ENCODE assay signal across 23 cellular contexts in genomic region chr7:90580051-90580450, GRCh38. TPM values are rescaled to one million over a fixed set of nuclear protein-coding genes. Genes with fewer than 3 reads are reported as not detected.
DNase-seq lines count a peak whose midpoint lies in the region; ATAC-seq and TF ChIP-seq lines count a peak whose summit lies in the region.
"Had no signal": no experiment of that assay in that cellular context is flagged by ENCODE, and none has a peak within 500 bp of the region (broad histone marks: within the 10 kb centered on the region; RNA-seq: fewer than 3 reads in every experiment).

No MANE protein-coding gene starts in this region.

- no peak overlapping the region for H3K4me3 Mint-ChIP-seq in activated T-cell treated with anti-CD3 and anti-CD28 coated beads, Interleukin-2, amount 50 U/mL, for 72 hours
- H3K4me3 Mint-ChIP-seq: activated CD4-positive, alpha-beta T cell treated with anti-CD3 and anti-CD28 coated beads, Interleukin-2, amount 10 ng/mL, durations not matched to agents 24 days and 14 days; activated naive CD4-positive, alpha-beta T cell treated with anti-CD3 and anti-CD28 coated beads, Interleukin-2, amount 10 ng/mL, durations not matched to agents 7 days and 5 days; naive thymus-derived CD4-positive, alpha-beta T cell had no signal

- no peak overlapping the region for H3K4me3 ChIP-seq in RWPE2 (ENCODE audit: severe bottlenecking)
- H3K4me3 ChIP-seq in coronary artery = no peak overlapping the region
- H3K4me3 ChIP-seq: gastrocnemius medialis, hepatocyte, skin epidermis, tibial artery had no signal

- H3K4me1 ChIP-seq in RWPE2 (ENCODE audit: insufficient read depth, poor library complexity, severe bottlenecking) (peaks cover 15% of the 10 kb centered on the region), foreskin keratinocyte (peaks cover 12% of the 10 kb centered on the region)
- H3K4me1 ChIP-seq: gastrocnemius medialis, tibial artery had no signal

- H3K4me1 Mint-ChIP-seq in activated T-cell treated with anti-CD3 and anti-CD28 coated beads, Interleukin-2, amount 50 U/mL, for 72 hours (ENCODE audit: low read depth) = no peaks in the 10 kb centered on the region
- H3K4me1 Mint-ChIP-seq: activated CD4-positive, alpha-beta T cell treated with anti-CD3 and anti-CD28 coated beads, Interleukin-2, amount 10 ng/mL, durations not matched to agents 24 days and 14 days; activated naive CD4-positive, alpha-beta T cell treated with anti-CD3 and anti-CD28 coated beads, Interleukin-2, amount 10 ng/mL, durations not matched to agents 7 days and 5 days; naive thymus-derived CD4-positive, alpha-beta T cell had no signal

- H3K27ac Mint-ChIP-seq in activated T-cell treated with anti-CD3 and anti-CD28 coated beads, Interleukin-2, amount 50 U/mL, for 72 hours = no peak overlapping the region
- H3K27ac Mint-ChIP-seq: activated CD4-positive, alpha-beta T cell treated with anti-CD3 and anti-CD28 coated beads, Interleukin-2, amount 10 ng/mL, durations not matched to agents 24 days and 14 days; activated naive CD4-positive, alpha-beta T cell treated with anti-CD3 and anti-CD28 coated beads, Interleukin-2, amount 10 ng/mL, durations not matched to agents 7 days and 5 days; naive thymus-derived CD4-positive, alpha-beta T cell had no signal

- TF ChIP-seq CTCF in RWPE2 (IDR thresholded peaks at IDR 0.05; ENCODE audit: poor library complexity, severe bottlenecking) (no peak), foreskin keratinocyte (conservative IDR thresholded peaks at IDR 0.05) (no peak), coronary artery (IDR thresholded peaks at IDR 0.05) (no peak)

- no peaks in the 10 kb centered on the region for H3K36me3 Mint-ChIP-seq in activated T-cell treated with anti-CD3 and anti-CD28 coated beads, Interleukin-2, amount 50 U/mL, for 72 hours (ENCODE audit: insufficient read depth in 2 of 2)
- H3K36me3 Mint-ChIP-seq: activated naive CD4-positive, alpha-beta T cell treated with anti-CD3 and anti-CD28 coated beads, Interleukin-2, amount 10 ng/mL, durations not matched to agents 7 days and 5 days; naive thymus-derived CD4-positive, alpha-beta T cell had no signal

- peaks cover 7% of the 10 kb centered on the region for H3K27me3 Mint-ChIP-seq in activated T-cell treated with anti-CD3 and anti-CD28 coated beads, Interleukin-2, amount 50 U/mL, for 72 hours (ENCODE audit: low read depth)
- H3K27me3 Mint-ChIP-seq: activated CD4-positive, alpha-beta T cell treated with anti-CD3 and anti-CD28 coated beads, Interleukin-2, amount 10 ng/mL, durations not matched to agents 24 days and 14 days; activated naive CD4-positive, alpha-beta T cell treated with anti-CD3 and anti-CD28 coated beads, Interleukin-2, amount 10 ng/mL, durations not matched to agents 7 days and 5 days had no signal

- peaks cover 0 to 3% of the 10 kb centered on the region in 2 donors for H3K9me3 Mint-ChIP-seq in activated T-cell treated with anti-CD3 and anti-CD28 coated beads, Interleukin-2, amount 50 U/mL, for 72 hours
- H3K9me3 Mint-ChIP-seq: activated CD4-positive, alpha-beta T cell treated with anti-CD3 and anti-CD28 coated beads, Interleukin-2, amount 10 ng/mL, durations not matched to agents 24 days and 14 days; activated naive CD4-positive, alpha-beta T cell treated with anti-CD3 and anti-CD28 coated beads, Interleukin-2, amount 10 ng/mL, durations not matched to agents 7 days and 5 days had no signal

- H3K27me3 ChIP-seq in RWPE2 (ENCODE audit: insufficient read depth, poor library complexity, severe bottlenecking) (no peaks in the 10 kb centered on the region), foreskin keratinocyte (no peaks in the 10 kb centered on the region)
- H3K27me3 ChIP-seq: gastrocnemius medialis, hepatocyte, tibial artery had no signal

- DNase-seq in Daoy (ENCODE audit: low read depth) (peak; percentile 18), RWPE2 (ENCODE audit: low spot score) (no peak), foreskin keratinocyte (peak in 1 of 2 donors; percentile 55), renal cortical epithelial cell (ENCODE audit: low read depth) (peak; percentile 33), coronary artery (ENCODE audit: low spot score) (no peak)
- no peak for DNase-seq in activated T-cell treated with anti-CD3 and anti-CD28 coated beads, Interleukin-2, amount 50 U/mL, for 72 hours
- DNase-seq: activated CD4-positive, alpha-beta T cell treated with anti-CD3 and anti-CD28 coated beads, Interleukin-2, amount 10 ng/mL, durations not matched to agents 24 days and 14 days; activated naive CD4-positive, alpha-beta T cell treated with anti-CD3 and anti-CD28 coated beads, Interleukin-2, amount 10 ng/mL, durations not matched to agents 7 days and 5 days; amygdala; DMS79 treated with DMSO at 0.1 percent for 48 hours; gastrocnemius medialis; naive thymus-derived CD4-positive, alpha-beta T cell; NCI-H146; occipital lobe; SHP77 treated with DMSO at 0.1 percent for 48 hours; stimulated activated CD8-positive, alpha-beta memory T cell treated with anti-CD3 and anti-CD28 coated beads, Interleukin-4, amount 100 ng/mL, for 48 hours; tibial artery had no signal

- H3K27ac ChIP-seq in RWPE2 (ENCODE audit: poor library complexity, severe bottlenecking) (peak overlapping the region; percentile 97), foreskin keratinocyte (no peak overlapping the region), coronary artery (no peak overlapping the region)
- H3K27ac ChIP-seq: gastrocnemius medialis, KMS-11, skin epidermis, tibial artery had no signal

- no peaks in the 10 kb centered on the region for H3K36me3 ChIP-seq in RWPE2 (ENCODE audit: low read depth)
- H3K36me3 ChIP-seq: gastrocnemius medialis, tibial artery had no signal

- H3K9me3 ChIP-seq in RWPE2 (ENCODE audit: severe bottlenecking) = no peaks in the 10 kb centered on the region
- H3K9me3 ChIP-seq: gastrocnemius medialis, tibial artery had no signal

- ATAC-seq in RWPE2 (ENCODE audit: low read depth) = no peak
- peak; percentile 70 for ATAC-seq in foreskin keratinocyte
- ATAC-seq in activated T-cell treated with anti-CD3 and anti-CD28 coated beads, Interleukin-2, amount 50 U/mL, for 72 hours (replicated peaks in 1 of 2) = no peak
- no peak for ATAC-seq in HG02981 (IDR thresholded peaks at IDR 0.05; ENCODE audit: unreplicated experiment)
- no peak for ATAC-seq in HG02571 (IDR thresholded peaks at IDR 0.05; ENCODE audit: unreplicated experiment)
- ATAC-seq: gastrocnemius medialis, left lobe of liver had no signal

RNA-seq across cellular contexts. Expression of gene CDK14, which starts 16.1 kb away (rescaled TPM):
- total RNA-seq in Daoy (2014; rRNA removed; shearing (Covaris generic)) = 14.1 and 14.3 TPM in 2 replicates
- total RNA-seq in foreskin keratinocyte (8.1 and 9.5 TPM in 2 replicates), renal cortical epithelial cell (30.2 and 32.8 TPM in 2 replicates)
- 1.7 and 1.8 TPM in 2 replicates for polyA plus RNA-seq in foreskin keratinocyte
- total RNA-seq in activated T-cell treated with anti-CD3 and anti-CD28 coated beads, Interleukin-2, amount 50 U/mL, for 72 hours = 1 to 10 TPM in 1 of 2 donors, under 1 TPM in 1; 0.49 to 1.7 TPM

Comparison
In these comparisons a context has a peak if more than half of its experiments do, and no peak if none do; other contexts are left out.
1. DNase-seq: peak in Daoy (single experiment) and renal cortical epithelial cell (single experiment); none in RWPE2 (single experiment), coronary artery (single experiment) and activated T-cell treated with anti-CD3 and anti-CD28 coated beads, Interleukin-2, amount 50 U/mL, for 72 hours (0 of 2).